8 cellular contexts compared by ENCODE assay signal in the genomic region with DNA sequence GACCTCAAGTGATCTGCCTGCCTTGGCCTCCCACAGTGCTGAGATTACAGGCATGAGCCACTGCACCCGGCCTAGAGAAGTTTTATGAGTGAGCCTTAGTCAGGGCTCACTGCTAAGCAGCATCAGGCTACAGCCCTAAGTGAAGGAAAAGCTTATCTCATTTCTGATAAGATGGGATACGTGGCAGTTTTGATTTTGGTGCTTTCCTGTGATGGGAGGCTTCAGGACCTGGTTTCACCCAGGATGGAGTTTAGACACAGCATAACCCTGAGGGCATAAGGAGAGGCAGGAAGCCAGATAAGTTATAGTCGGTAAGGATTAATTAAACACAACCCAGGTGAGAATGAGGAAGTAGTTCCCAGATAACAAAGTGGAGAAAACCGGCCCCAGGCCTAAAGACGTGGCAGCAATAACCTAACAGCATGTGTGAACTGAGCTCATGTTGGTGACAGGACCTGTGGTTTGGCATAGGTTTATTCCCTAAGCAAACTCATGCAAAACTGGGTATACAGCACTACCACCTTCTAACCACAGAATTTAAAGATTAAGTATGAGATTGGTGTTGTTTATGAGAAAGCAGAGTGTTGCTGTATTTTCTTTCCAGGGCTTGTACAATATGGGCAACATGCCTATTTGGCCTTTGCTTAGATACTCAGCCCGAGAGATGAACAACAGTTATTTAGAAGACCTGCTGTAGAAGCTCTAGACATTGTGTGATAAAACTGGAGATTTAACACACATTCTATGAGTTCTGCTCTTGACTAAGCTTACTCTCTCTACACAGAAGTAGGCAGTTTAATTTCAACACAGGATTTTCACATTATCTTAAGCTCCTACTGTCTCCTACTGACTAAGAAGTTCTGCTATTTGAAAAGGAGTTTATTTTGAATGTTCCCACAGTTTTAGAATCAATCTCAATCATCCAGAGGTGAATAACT.
A peak's percentile ranks its signal among the peaks of the same experiment; 100 is the strongest.
DNase-seq lines count a peak whose midpoint lies in the region; ATAC-seq, FAIRE-seq and TF ChIP-seq lines count a peak whose summit lies in the region.
"Had no signal": no experiment of that assay in that cellular context is flagged by ENCODE, and none has a peak within 500 bp of the region (broad histone marks: within the 10 kb centered on the region; RNA-seq: fewer than 3 reads in every experiment).

No MANE protein-coding gene starts in this region.

- no peaks in the 10 kb centered on the region for H3K79me2 ChIP-seq in trophoblast cell (ENCODE audit: control insufficient read depth, insufficient read depth, low read length, poor library complexity)

- no peaks in the 10 kb centered on the region for H3K27me3 ChIP-seq in body of pancreas
- H3K27me3 ChIP-seq in trophoblast cell (ENCODE audit: insufficient read depth, low read length), result no peaks in the 10 kb centered on the region

- H3K27ac ChIP-seq in body of pancreas, result peak overlapping the region in 3 of 4 donors; percentile 48 to 71 (median 50)
- no peak overlapping the region for H3K27ac ChIP-seq in trophoblast cell (ENCODE audit: low read depth, low read length)

- TF ChIP-seq POLR2A in body of pancreas (IDR thresholded peaks at IDR 0.05) (no peak), erythroblast (IDR thresholded peaks at IDR 0.05; ENCODE audit: low read length) (no peak)

- H2BK120ac ChIP-seq in trophoblast cell (ENCODE audit: insufficient read depth, low read length, poor library complexity), result no peak overlapping the region

- H4K91ac ChIP-seq in trophoblast cell (ENCODE audit: low read depth, low read length), result no peak overlapping the region

- intact Hi-C loops in body of pancreas (cut with DNase I), result no loop called here

- H2BK12ac ChIP-seq in trophoblast cell (ENCODE audit: low read length), result no peak overlapping the region

- WGBS in body of pancreas, 2 donors, result 16 to 25% methylated on average over 6 of the region's 6 CpGs
- no CpG with 5 or more reads among the region's 6 CpGs for WGBS in trophoblast cell (ENCODE audit: extremely low coverage, insufficient coverage, insufficient read length)

- peak; percentile 55 for DNase-seq in Jurkat, Clone E6-1 (ENCODE audit: low read depth, low spot score)
- DNase-seq in body of pancreas (peak; percentile 32 to 79 (median 65)), trophoblast cell (peak; percentile 2 to 29), GM19239 (ENCODE audit: insufficient read length, low spot score) (no peak), erythroblast (lab: John Stamatoyannopoulos, UW) (no peak)
- DNase-seq: NCI-H1092 had no signal

- TF ChIP-seq CTCF in body of pancreas (IDR thresholded peaks at IDR 0.05), result no peak

- no peak overlapping the region for H3K18ac ChIP-seq in trophoblast cell (ENCODE audit: low read length)

- H3K4me2 ChIP-seq in trophoblast cell (ENCODE audit: low read length), result no peak overlapping the region

- FAIRE-seq in GM19239 (lab: Jason Lieb, UNC), result no peak

- H3K4me1 ChIP-seq in body of pancreas, result peaks cover 9% of the 10 kb centered on the region
- H3K4me1 ChIP-seq in trophoblast cell (ENCODE audit: control insufficient read depth in 1 of 2, insufficient read depth in 2 of 2, low read length in 2 of 2), result peaks cover 0 to 3% of the 10 kb centered on the region in 2 experiments

- H2AFZ ChIP-seq in trophoblast cell (ENCODE audit: insufficient read depth, low read length, poor library complexity), result no peak overlapping the region

- no peak overlapping the region for H3K23ac ChIP-seq in trophoblast cell (ENCODE audit: low read length)

- no peak overlapping the region for H3K14ac ChIP-seq in trophoblast cell (ENCODE audit: low read length)

- no peak overlapping the region for H3K4ac ChIP-seq in trophoblast cell (ENCODE audit: low read depth, low read length)

- no peak overlapping the region for H4K12ac ChIP-seq in trophoblast cell (ENCODE audit: low read depth, low read length)

- no peaks in the 10 kb centered on the region for H3K79me1 ChIP-seq in trophoblast cell (ENCODE audit: low read length)

- H3K4me3 ChIP-seq in Jurkat, Clone E6-1 (ENCODE audit: low read length), result no peak overlapping the region
- H3K4me3 ChIP-seq in body of pancreas (no peak overlapping the region), trophoblast cell (ENCODE audit: low read depth, low read length) (no peak overlapping the region)

- no peak overlapping the region for H4K8ac ChIP-seq in trophoblast cell (ENCODE audit: low read depth, low read length)

- H3K36me3 ChIP-seq in body of pancreas (replicated peaks in 1 of 2; ENCODE audit: insufficient read depth in 1 of 2, low read depth in 2 of 2) (no peaks in the 10 kb centered on the region), trophoblast cell (ENCODE audit: control insufficient read depth in 1 of 2, insufficient read depth in 2 of 2, low read length in 2 of 2) (no peaks in the 10 kb centered on the region)

- H2BK5ac ChIP-seq in trophoblast cell (ENCODE audit: low read depth, low read length, poor library complexity), result no peak overlapping the region

- no peak overlapping the region for H3K9ac ChIP-seq in trophoblast cell (ENCODE audit: low read length)

- peak; percentile 63 for ATAC-seq in GM21367 (IDR thresholded peaks at IDR 0.05; ENCODE audit: unreplicated experiment)
- ATAC-seq in body of pancreas, result peak; percentile 83
- ATAC-seq in HG02885 (IDR thresholded peaks at IDR 0.05; ENCODE audit: poor library complexity, unreplicated experiment), result no peak

- H2AK5ac ChIP-seq in trophoblast cell (ENCODE audit: low read length), result no peak overlapping the region

- no peaks in the 10 kb centered on the region for H3K9me3 ChIP-seq in body of pancreas
- H3K9me3 ChIP-seq in trophoblast cell (ENCODE audit: insufficient read depth, low read depth, low read length), result no peaks in the 10 kb centered on the region

Comparison
In these comparisons a context has a peak if more than half of its experiments do, and no peak if none do; other contexts are left out.
1. DNase-seq: peak in Jurkat, Clone E6-1 (single experiment), body of pancreas (4 of 4) and trophoblast cell (2 of 2); none in GM19239 (single experiment) and erythroblast (0 of 2).